ENCODE assay signal across 25 cellular contexts in genomic region chr5:82794876-82795275, GRCh38.
DNase-seq lines count a peak whose midpoint lies in the region; ATAC-seq, FAIRE-seq and TF ChIP-seq lines count a peak whose summit lies in the region.
"Had no signal": no experiment of that assay in that cellular context is flagged by ENCODE, and none has a peak within 500 bp of the region (broad histone marks: within the 10 kb centered on the region; RNA-seq: fewer than 3 reads in every experiment).

No MANE protein-coding gene starts in this region.

- peaks cover 11% of the 10 kb centered on the region for H3K4me1 Mint-ChIP-seq in neural progenitor cell

- no peaks in the 10 kb centered on the region for H3K79me2 ChIP-seq in neural progenitor cell (ENCODE audit: low read depth)

- ATAC-seq in heart left ventricle (no peak), HG03442 (IDR thresholded peaks at IDR 0.05; ENCODE audit: unreplicated experiment) (no peak)
- ATAC-seq: K562 had no signal

- no peak overlapping the region for H3K27ac Mint-ChIP-seq in neural progenitor cell

- H2AFZ ChIP-seq in neural progenitor cell (replicated peaks): no peak overlapping the region

- H3K9ac ChIP-seq in neural progenitor cell: no peak overlapping the region

- DNase-seq in ELR (ENCODE audit: low read depth): peak; percentile 15
- DNase-seq in M059J (ENCODE audit: low read depth): peak; percentile 25
- DNase-seq in bronchial epithelial cell (ENCODE audit: low read depth): peak; percentile 59
- DNase-seq in neural progenitor cell (ENCODE audit: low spot score): no peak
- no peak for DNase-seq in HTR-8/SVneo (ENCODE audit: insufficient read length, low spot score)
- no peak for DNase-seq in heart left ventricle
- DNase-seq in activated gamma-delta T cell treated with Interleukin-2 at 50 U/mL for 16 hours: no peak
- DNase-seq: Calu3, DMS79 treated with DMSO at 0.1 percent for 48 hours, H7, Kasumi-1, MG63, NCI-H1105 treated with DMSO at 0.1 percent for 48 hours, NCI-H146, NCI-H1930, NCI-H446, NCI-H524 treated with DMSO at 0.1 percent for 48 hours, NCI-H774, Right ventricle myocardium superior, RPMI8226 had no signal

- no peak for FAIRE-seq in bronchial epithelial cell (lab: Jason Lieb, UNC)
- no peak for FAIRE-seq in HTR-8/SVneo (lab: Jason Lieb, UNC)
- FAIRE-seq: GM19239, K562 had no signal

- no peaks in the 10 kb centered on the region for H3K36me3 ChIP-seq in bronchial epithelial cell (ENCODE audit: control insufficient read depth, insufficient read depth, low read length)
- H3K36me3 ChIP-seq in neural progenitor cell: no peaks in the 10 kb centered on the region
- H3K36me3 ChIP-seq in heart left ventricle: no peaks in the 10 kb centered on the region
- H3K36me3 ChIP-seq: MG63, SJSA1 had no signal

- H3K9me3 ChIP-seq in neural progenitor cell (ENCODE audit: low read depth) (peaks cover 3% of the 10 kb centered on the region), heart left ventricle (no peaks in the 10 kb centered on the region)
- H3K9me3 ChIP-seq: MG63, SJSA1 had no signal

- no peaks in the 10 kb centered on the region for H4K20me1 ChIP-seq in neural progenitor cell (ENCODE audit: low read depth)

- 92 to 95% (median 94%) methylated on average over 2 of the region's 2 CpGs for WGBS in heart left ventricle, 4 donors

- no peak overlapping the region for H3K4me3 ChIP-seq in bronchial epithelial cell (ENCODE audit: low read depth, low read length)
- H3K4me3 ChIP-seq in neural progenitor cell: no peak overlapping the region
- H3K4me3 ChIP-seq in heart left ventricle: no peak overlapping the region
- H3K4me3 ChIP-seq: K562, MG63, SJSA1 had no signal

- intact Hi-C loops in heart left ventricle (cut with DNase I): loop anchor here in 9 of 10 donors (5.0 to 10.0 kb wide), 5 partner anchors 148 to 450 kb away; no protein-coding TSS in a partner anchor

- no peak for TF ChIP-seq POLR2A in heart left ventricle (IDR thresholded peaks at IDR 0.05)

- H3K27ac ChIP-seq in neural progenitor cell (peak overlapping the region; percentile 47), heart left ventricle (no peak overlapping the region)
- H3K27ac ChIP-seq: HL-60, SJSA1 had no signal

- no peak overlapping the region for H3K4me3 Mint-ChIP-seq in neural progenitor cell

- H3K4me1 ChIP-seq in neural progenitor cell (peaks cover 50% of the 10 kb centered on the region), heart left ventricle (no peaks in the 10 kb centered on the region)
- H3K4me1 ChIP-seq: SJSA1 had no signal

- H3F3A ChIP-seq in neural progenitor cell (ENCODE audit: low read depth): peaks cover 35% of the 10 kb centered on the region

- no peaks in the 10 kb centered on the region for H3K36me3 Mint-ChIP-seq in neural progenitor cell

- peaks cover 9% of the 10 kb centered on the region for H3K9me3 Mint-ChIP-seq in neural progenitor cell

- H3K27me3 ChIP-seq in bronchial epithelial cell (ENCODE audit: control insufficient read depth, insufficient read depth, low read length) (no peaks in the 10 kb centered on the region), neural progenitor cell (no peaks in the 10 kb centered on the region), heart left ventricle (no peaks in the 10 kb centered on the region)
- H3K27me3 ChIP-seq: MG63, SJSA1 had no signal

- TF ChIP-seq CTCF in bronchial epithelial cell (IDR thresholded peaks at IDR 0.05; ENCODE audit: insufficient read depth, low read length, severe bottlenecking) (no peak), neural progenitor cell (IDR thresholded peaks at IDR 0.05) (no peak), heart left ventricle (IDR thresholded peaks at IDR 0.05) (no peak)

- H3K4me2 ChIP-seq in neural progenitor cell: peak overlapping the region; percentile 19

- H3K27me3 Mint-ChIP-seq in neural progenitor cell (ENCODE audit: insufficient read depth, low read depth): peaks cover 2% of the 10 kb centered on the region

Comparison
In these comparisons a context has a peak if more than half of its experiments do, and no peak if none do; other contexts are left out.
1. DNase-seq: peak in ELR (single experiment), M059J (single experiment) and bronchial epithelial cell (single experiment); none in neural progenitor cell (single experiment), HTR-8/SVneo (single experiment), heart left ventricle (0 of 5) and activated gamma-delta T cell treated with Interleukin-2 at 50 U/mL for 16 hours (single experiment).